8 cellular contexts compared by ENCODE assay signal in the genomic region with DNA sequence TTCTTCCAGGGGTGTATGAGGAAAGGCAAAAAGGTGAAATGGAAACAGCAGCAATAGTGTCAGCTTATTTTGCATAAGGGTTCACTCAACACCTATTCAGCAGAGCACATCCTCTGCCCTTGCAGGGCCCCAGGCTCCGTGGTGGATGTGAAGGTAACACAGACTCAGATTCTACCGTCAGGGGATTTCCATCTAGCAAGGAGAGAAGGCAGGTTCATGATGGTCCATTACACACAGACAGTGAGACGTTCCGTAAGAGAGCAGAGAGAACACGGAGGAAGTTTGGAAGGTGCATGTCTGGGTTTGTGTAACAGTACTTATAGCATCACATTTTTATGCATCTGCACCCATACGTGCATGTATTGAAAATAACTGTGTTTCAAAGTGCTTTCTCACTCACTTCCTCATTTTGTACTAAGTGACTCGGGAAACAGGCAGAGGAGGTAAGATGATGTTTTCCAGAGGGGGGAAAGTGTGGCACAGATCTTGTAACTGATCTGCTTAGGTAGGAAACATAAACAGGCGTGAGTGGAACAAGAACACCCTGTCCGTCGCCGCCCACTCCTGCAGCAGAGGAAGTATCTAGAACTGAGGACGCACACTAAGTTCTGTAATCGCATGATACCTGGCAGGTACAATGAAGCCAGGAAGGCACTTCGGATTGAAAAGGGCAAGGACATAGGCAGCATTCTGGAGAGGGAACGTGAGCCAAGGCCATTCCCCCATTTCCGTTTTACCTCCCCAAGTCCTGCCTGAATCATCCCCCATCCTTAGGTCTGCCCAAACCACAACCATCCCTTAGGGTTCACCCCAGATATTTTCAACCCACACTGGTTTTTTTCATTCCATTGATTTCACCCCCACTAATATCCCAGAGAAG. TPM values are rescaled to one million over a fixed set of nuclear protein-coding genes. Genes with fewer than 3 reads are reported as not detected.
A peak's percentile ranks its signal among the peaks of the same experiment; 100 is the strongest.
DNase-seq lines count a peak whose midpoint lies in the region; ATAC-seq and TF ChIP-seq lines count a peak whose summit lies in the region.

No MANE protein-coding gene starts in this region.

- H3K27me3 ChIP-seq in heart left ventricle (peaks cover 0 to 44% (median 3%) of the 10 kb centered on the region in 9 donors), NT2/D1 (ENCODE audit: insufficient read depth, insufficient read length) (peaks cover 5% of the 10 kb centered on the region), rectal smooth muscle tissue (ENCODE audit: control insufficient read depth, insufficient read depth, low read length) (no peaks in the 10 kb centered on the region)

- no peak for DNase-seq in heart left ventricle
- no peak for DNase-seq in Right ventricle myocardium inferior (ENCODE audit: missing footprints)
- DNase-seq in HFFc6, result peak; percentile 14
- no peak for DNase-seq in NT2/D1 (ENCODE audit: low read depth, low spot score)
- DNase-seq in epithelial cell of esophagus (ENCODE audit: low read depth), result peak; percentile 12
- no peak for DNase-seq in Kasumi-1 (lab: John Stamatoyannopoulos, UW)
- no peak for DNase-seq in activated naive CD4-positive, alpha-beta T cell treated with anti-CD3 and anti-CD28 coated beads, Interleukin-2, amount 10 ng/mL, durations not matched to agents 7 days and 5 days

- TF ChIP-seq CTCF in heart left ventricle (IDR thresholded peaks at IDR 0.05) (no peak), HFFc6 (IDR thresholded peaks at IDR 0.05) (no peak), epithelial cell of esophagus (IDR thresholded peaks at IDR 0.05; ENCODE audit: insufficient read depth, low read depth, low read length, missing control alignments) (no peak)

- peak overlapping the region; percentile 85 for H3K4me3 Mint-ChIP-seq in HFFc6
- H3K4me3 Mint-ChIP-seq in activated naive CD4-positive, alpha-beta T cell treated with anti-CD3 and anti-CD28 coated beads, Interleukin-2, amount 10 ng/mL, durations not matched to agents 7 days and 5 days, result no peak overlapping the region

- H3K9me3 ChIP-seq in heart left ventricle (no peaks in the 10 kb centered on the region), NT2/D1 (ENCODE audit: insufficient read depth, low read length) (no peaks in the 10 kb centered on the region)

- H3K4me1 Mint-ChIP-seq in HFFc6 (ENCODE audit: low read depth), result peaks cover 16% of the 10 kb centered on the region
- H3K4me1 Mint-ChIP-seq in activated naive CD4-positive, alpha-beta T cell treated with anti-CD3 and anti-CD28 coated beads, Interleukin-2, amount 10 ng/mL, durations not matched to agents 7 days and 5 days, result peaks cover 10% of the 10 kb centered on the region

- 65 to 80% (median 74%) methylated on average over 16 of the region's 16 CpGs for WGBS in heart left ventricle, 4 donors

- H3K27ac ChIP-seq in heart left ventricle (peak overlapping the region in 1 of 12 donors; percentile 66), rectal smooth muscle tissue (ENCODE audit: low read depth, low read length) (no peak overlapping the region)

- H3K27ac Mint-ChIP-seq in HFFc6, result peak overlapping the region; percentile 47
- no peak overlapping the region for H3K27ac Mint-ChIP-seq in activated naive CD4-positive, alpha-beta T cell treated with anti-CD3 and anti-CD28 coated beads, Interleukin-2, amount 10 ng/mL, durations not matched to agents 7 days and 5 days

- H3K36me3 ChIP-seq in heart left ventricle, result no peaks in the 10 kb centered on the region
- H3K36me3 ChIP-seq in NT2/D1 (ENCODE audit: insufficient read depth, insufficient read length, low read length), result no peaks in the 10 kb centered on the region
- H3K36me3 ChIP-seq in rectal smooth muscle tissue (ENCODE audit: control insufficient read depth, insufficient read depth, low read length), result no peaks in the 10 kb centered on the region

- peaks cover 9% of the 10 kb centered on the region for H3K27me3 Mint-ChIP-seq in HFFc6 (ENCODE audit: insufficient read depth)
- H3K27me3 Mint-ChIP-seq in activated naive CD4-positive, alpha-beta T cell treated with anti-CD3 and anti-CD28 coated beads, Interleukin-2, amount 10 ng/mL, durations not matched to agents 7 days and 5 days, result peaks cover 44% of the 10 kb centered on the region

- ATAC-seq in heart left ventricle (no peak), Right ventricle myocardium inferior (no peak)

- H3K9ac ChIP-seq in NT2/D1 (ENCODE audit: insufficient read length, low read depth) (peak overlapping the region; percentile 87), rectal smooth muscle tissue (ENCODE audit: low read length) (no peak overlapping the region)

- no peaks in the 10 kb centered on the region for H3K36me3 Mint-ChIP-seq in HFFc6 (ENCODE audit: low read depth)
- H3K36me3 Mint-ChIP-seq in activated naive CD4-positive, alpha-beta T cell treated with anti-CD3 and anti-CD28 coated beads, Interleukin-2, amount 10 ng/mL, durations not matched to agents 7 days and 5 days, result no peaks in the 10 kb centered on the region

- H3K4me1 ChIP-seq in heart left ventricle (peaks cover 0 to 13% (median 5%) of the 10 kb centered on the region in 12 donors), NT2/D1 (ENCODE audit: insufficient read depth, insufficient read length) (peaks cover 8% of the 10 kb centered on the region), rectal smooth muscle tissue (ENCODE audit: control insufficient read depth, insufficient read depth, low read length) (no peaks in the 10 kb centered on the region)

- intact Hi-C loops in heart left ventricle (cut with DNase I), result no loop called here
- intact Hi-C loops in Right ventricle myocardium inferior (cut with DNase I), result no loop called here

- peak overlapping the region; percentile 40 to 81 (median 68) for H3K4me3 ChIP-seq in heart left ventricle
- H3K4me3 ChIP-seq in NT2/D1 (ENCODE audit: insufficient read length, low read depth), result peak overlapping the region; percentile 67
- peak overlapping the region; percentile 89 for H3K4me3 ChIP-seq in epithelial cell of esophagus (ENCODE audit: low read length)
- H3K4me3 ChIP-seq in rectal smooth muscle tissue (ENCODE audit: low read length), result peak overlapping the region; percentile 72

- TF ChIP-seq POLR2A in heart left ventricle (IDR thresholded peaks at IDR 0.05), result no peak

- CTCF ChIA-PET in activated naive CD4-positive, alpha-beta T cell treated with anti-CD3 and anti-CD28 coated beads, Interleukin-2, amount 10 ng/mL, durations not matched to agents 7 days and 5 days (lab: Charles Lee), result interaction anchor here (0.6 kb wide), 1 partner anchor 327 kb away, joined by 4 read pairs; no protein-coding TSS in a partner anchor

- H3K9me3 Mint-ChIP-seq in HFFc6, result no peaks in the 10 kb centered on the region
- H3K9me3 Mint-ChIP-seq in activated naive CD4-positive, alpha-beta T cell treated with anti-CD3 and anti-CD28 coated beads, Interleukin-2, amount 10 ng/mL, durations not matched to agents 7 days and 5 days, result no peaks in the 10 kb centered on the region

RNA-seq across cellular contexts. Expression of a gene that starts 1.0 kb away (rescaled TPM):
- total RNA-seq in heart left ventricle (1 to 10 TPM in 1 of 9 donors, under 1 TPM in 2, not detected in 6; 0.07 to 1.8 (median 0.32) TPM), Right ventricle myocardium inferior (not detected)
- under 1 TPM in 1 of 2 donors, not detected in 1; 0.03 TPM for polyA plus RNA-seq in heart left ventricle
- total RNA-seq in HFFc6 (2021; fragmentation: NEBNext Ultra II Directional; extraction: Animal tissue kit (Norgen Biotek cat#: 25700)), result not detected

Comparison
In these comparisons a context has a peak if more than half of its experiments do, and no peak if none do; other contexts are left out.
1. DNase-seq: peak in HFFc6 (single experiment) and epithelial cell of esophagus (single experiment); none in heart left ventricle (0 of 5), Right ventricle myocardium inferior (single experiment), NT2/D1 (single experiment), Kasumi-1 (0 of 2) and activated naive CD4-positive, alpha-beta T cell treated with anti-CD3 and anti-CD28 coated beads, Interleukin-2, amount 10 ng/mL, durations not matched to agents 7 days and 5 days (single experiment).
2. Peak in every context shown above with its lines, with median percentiles within 50 percentile points of each other: H3K4me3 ChIP-seq.